ENCODE assay signal across 8 cellular contexts in the genomic region with DNA sequence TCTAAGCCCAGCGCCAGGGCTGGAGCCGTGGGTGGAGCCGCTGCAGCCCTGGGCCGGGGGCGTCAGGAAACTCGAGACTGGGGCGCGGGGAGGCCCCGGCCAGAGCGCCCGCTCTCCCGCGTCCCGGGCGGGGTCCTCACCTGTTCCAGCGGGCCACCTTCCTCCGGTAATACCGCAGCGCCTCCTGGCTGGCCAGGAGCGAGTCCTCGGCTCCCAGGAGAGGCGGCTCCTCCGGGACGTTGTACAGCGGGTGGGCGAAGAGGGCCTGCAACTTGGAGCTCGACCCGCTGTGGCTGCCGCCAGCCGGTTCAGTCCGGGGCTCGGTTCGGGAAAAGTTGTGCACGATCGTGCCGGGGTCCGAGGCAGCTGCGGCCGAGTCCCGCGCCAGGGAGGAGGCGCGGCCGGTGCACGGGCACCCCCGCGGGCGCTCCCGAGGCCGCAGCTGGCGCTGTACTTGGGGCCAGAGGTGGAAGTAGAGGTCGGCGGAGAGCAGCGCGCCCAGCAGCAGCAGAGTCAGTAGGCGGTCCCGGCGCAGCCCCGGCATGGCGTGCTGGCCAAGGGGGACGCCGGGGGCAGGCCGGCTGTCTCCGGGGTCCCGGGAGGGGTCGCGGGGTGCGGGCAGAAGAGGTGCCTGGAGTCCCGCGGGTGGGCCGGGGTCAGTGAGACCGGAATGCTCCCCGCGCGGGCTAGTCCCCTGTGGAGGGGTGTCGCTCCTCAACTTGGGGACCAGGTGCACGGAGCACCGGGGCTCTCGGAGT. TPM values are rescaled to one million over a fixed set of nuclear protein-coding genes. Genes with fewer than 3 reads are reported as not detected.
A peak's percentile ranks its signal among the peaks of the same experiment; 100 is the strongest.
DNase-seq lines count a peak whose midpoint lies in the region; ATAC-seq and TF ChIP-seq lines count a peak whose summit lies in the region.

No MANE protein-coding gene starts in this region.

- no peak overlapping the region for H3K4me3 Mint-ChIP-seq in natural killer cell

- H3K36me3 ChIP-seq in SJCRH30 = no peaks in the 10 kb centered on the region

- peak overlapping the region; percentile 13; the same call in 1 of the 2 replicates for H3K4me3 ChIP-seq in GM08714 (ENCODE audit: low read length)
- peak overlapping the region; percentile 59 for H3K4me3 ChIP-seq in SJCRH30

- H3K27ac ChIP-seq in SJCRH30 = peak overlapping the region; percentile 12

- no peaks in the 10 kb centered on the region for H3K36me3 Mint-ChIP-seq in natural killer cell

- H3K4me1 Mint-ChIP-seq in natural killer cell = peaks cover 8 to 14% of the 10 kb centered on the region in 2 donors

- no peak for TF ChIP-seq CTCF in natural killer cell (IDR thresholded peaks at IDR 0.05)

- DNase-seq in SJCRH30 = no peak
- DNase-seq in natural killer cell = no peak
- DNase-seq in NCI-H2107 treated with DMSO at 0.1 percent for 48 hours (lab: John Stamatoyannopoulos, UW; ENCODE audit: unreplicated experiment) = no peak

- H3K27me3 Mint-ChIP-seq in natural killer cell (ENCODE audit: low read depth in 2 of 2) = peaks cover 47 to 78% of the 10 kb centered on the region in 2 donors

- H3K9me3 ChIP-seq in SJCRH30 (replicated peaks) = no peaks in the 10 kb centered on the region

- H3K27ac Mint-ChIP-seq in natural killer cell = no peak overlapping the region

- H3K9me3 Mint-ChIP-seq in natural killer cell = no peaks in the 10 kb centered on the region

- no peaks in the 10 kb centered on the region for H3K27me3 ChIP-seq in SJCRH30

- intact Hi-C loops in natural killer cell (cut with micrococcal nuclease) = no loop called here

- 0 out of 2 replicates have a peak, but pooled peaks cover 3% of the 10 kb centered on the region for H3K4me1 ChIP-seq in SJCRH30

- ATAC-seq in esophagus mucosa (peak; percentile 67), natural killer cell (peak in 2 of 3 donors; percentile 44 to 63), GM21576 (IDR thresholded peaks at IDR 0.05; ENCODE audit: unreplicated experiment) (no peak), GM18517 (IDR thresholded peaks at IDR 0.05; ENCODE audit: unreplicated experiment) (no peak), GM21737 (IDR thresholded peaks at IDR 0.05; ENCODE audit: unreplicated experiment) (no peak)

RNA-seq across cellular contexts. Expression of a gene that starts 0.9 kb away (rescaled TPM):
- total RNA-seq in SJCRH30 (2014; rRNA removed; shearing (Covaris generic)) = 0.86 and 1.0 TPM in 2 replicates
- 13.6 TPM for total RNA-seq in esophagus mucosa
- 1 to 10 TPM in 1 of 3 donors, under 1 TPM in 2; 0.38 to 1.3 (median 0.66) TPM for total RNA-seq in natural killer cell

Comparison
In these comparisons a context has a peak if more than half of its experiments do, and no peak if none do; other contexts are left out.
1. ATAC-seq: peak in esophagus mucosa (single experiment) and natural killer cell (2 of 3); none in GM21576 (single experiment), GM18517 (single experiment) and GM21737 (single experiment).